In genomic region chr7:158452331-158452730, GRCh38 we compare ENCODE assay signal across 17 cellular contexts.
DNase-seq lines count a peak whose midpoint lies in the region; ATAC-seq, FAIRE-seq and TF ChIP-seq lines count a peak whose summit lies in the region.
"Had no signal": no experiment of that assay in that cellular context is flagged by ENCODE, and none has a peak within 500 bp of the region (broad histone marks: within the 10 kb centered on the region; RNA-seq: fewer than 3 reads in every experiment).

No MANE protein-coding gene starts in this region.

- H3K4ac ChIP-seq in mesenchymal stem cell (ENCODE audit: low read depth in 1 of 2, low read length in 2 of 2): no peak overlapping the region

- no peaks in the 10 kb centered on the region for H3K79me1 ChIP-seq in mesenchymal stem cell (replicated peaks; ENCODE audit: low read length, poor library complexity, severe bottlenecking)

- H3K4me1 ChIP-seq in heart left ventricle (no peaks in the 10 kb centered on the region), mesenchymal stem cell (ENCODE audit: control insufficient read depth, insufficient read depth, low read depth, low read length) (no peaks in the 10 kb centered on the region)
- H3K4me1 ChIP-seq: A549, HAP-1 had no signal

- no peak for ATAC-seq in heart left ventricle
- ATAC-seq: A549 had no signal

- peak overlapping the region; percentile 15 for H4K91ac ChIP-seq in mesenchymal stem cell (ENCODE audit: low read length)

- H2BK5ac ChIP-seq in mesenchymal stem cell (ENCODE audit: low read depth, low read length, poor library complexity, severe bottlenecking): no peak overlapping the region

- DNase-seq in cardiac septum (ENCODE audit: low spot score) (peak; percentile 47), heart left ventricle (no peak), mesenchymal stem cell (no peak), posterior vena cava (ENCODE audit: low spot score) (peak; percentile 35), HTR-8/SVneo (ENCODE audit: insufficient read length, low spot score) (no peak), NCI-H2029 treated with DMSO at 0.1 percent for 48 hours (lab: John Stamatoyannopoulos, UW) (no peak)
- DNase-seq in activated CD4-positive, alpha-beta T cell treated with anti-CD3 and anti-CD28 coated beads, Interleukin-2, amount 50 U/mL, for 4 hours: no peak
- DNase-seq: AML-193; CD4-positive, alpha-beta T cell; DMS153; DMS79; GF-D8; GOT3 had no signal

- no peak overlapping the region for H2AK5ac ChIP-seq in mesenchymal stem cell (ENCODE audit: low read length, severe bottlenecking)

- H2BK15ac ChIP-seq in mesenchymal stem cell (ENCODE audit: low read depth, poor library complexity, severe bottlenecking): no peak overlapping the region

- no peak overlapping the region for H3K14ac ChIP-seq in mesenchymal stem cell (ENCODE audit: low read length in 2 of 2)

- no peak overlapping the region for H3K4me3 ChIP-seq in heart left ventricle
- H3K4me3 ChIP-seq in mesenchymal stem cell (ENCODE audit: insufficient read depth in 1 of 2, low read depth in 1 of 2, low read length in 2 of 2): no peak overlapping the region
- H3K4me3 ChIP-seq: A549, HAP-1 had no signal

- H3K27ac ChIP-seq in heart left ventricle (no peak overlapping the region), mesenchymal stem cell (ENCODE audit: low read length, poor library complexity, severe bottlenecking) (no peak overlapping the region)
- H3K27ac ChIP-seq: 22Rv1, A549, C4-2B had no signal

- intact Hi-C loops in cardiac septum (cut with DNase I) (no loop called here), heart left ventricle (cut with DNase I) (no loop called here), posterior vena cava (cut with DNase I) (loop anchor here in 1 of 2 donors (5.0 kb wide), 1 partner anchor 1985 kb away; no protein-coding TSS in a partner anchor)

- H3K4me2 ChIP-seq in mesenchymal stem cell (ENCODE audit: low read length, poor library complexity, severe bottlenecking): no peak overlapping the region
- H3K4me2 ChIP-seq: A549 had no signal

- no peak for TF ChIP-seq CTCF in heart left ventricle (IDR thresholded peaks at IDR 0.05)

- H2BK120ac ChIP-seq in mesenchymal stem cell (ENCODE audit: low read depth, low read length): no peak overlapping the region

- H3K27me3 ChIP-seq in heart left ventricle (peaks cover 0 to 18% (median 0%) of the 10 kb centered on the region in 9 donors), mesenchymal stem cell (ENCODE audit: control insufficient read depth in 1 of 2, insufficient read depth in 1 of 2, low read length in 2 of 2) (no peaks in the 10 kb centered on the region)

- no peak for TF ChIP-seq POLR2A in heart left ventricle (IDR thresholded peaks at IDR 0.05)

- WGBS in heart left ventricle, 4 donors: 83 to 93% (median 84%) methylated on average over 7 to 11 of the region's 11 CpGs
- WGBS in mesenchymal stem cell: 81% methylated on average over 7 of the region's 11 CpGs

- H3K9me3 ChIP-seq in heart left ventricle (no peaks in the 10 kb centered on the region), mesenchymal stem cell (ENCODE audit: control insufficient read depth, low read length) (peaks cover 4% of the 10 kb centered on the region)
- H3K9me3 ChIP-seq: A549, HAP-1 had no signal

- no peak overlapping the region for H4K8ac ChIP-seq in mesenchymal stem cell (ENCODE audit: low read length)

- no peak overlapping the region for H3K18ac ChIP-seq in mesenchymal stem cell (ENCODE audit: low read depth in 1 of 2, low read length in 2 of 2)

- H2BK12ac ChIP-seq in mesenchymal stem cell (ENCODE audit: low read length in 2 of 2): no peak overlapping the region

- H3K9ac ChIP-seq in mesenchymal stem cell (ENCODE audit: low read length): no peak overlapping the region

- H3K36me3 ChIP-seq in heart left ventricle (no peaks in the 10 kb centered on the region), mesenchymal stem cell (ENCODE audit: control insufficient read depth in 1 of 2, insufficient read depth in 2 of 2, low read depth in 1 of 2, low read length in 2 of 2) (peaks cover 0 to 3% of the 10 kb centered on the region in 2 experiments)
- H3K36me3 ChIP-seq: HAP-1 had no signal

- no peak overlapping the region for H3K23ac ChIP-seq in mesenchymal stem cell (ENCODE audit: low read length in 2 of 2)

- H2AFZ ChIP-seq in mesenchymal stem cell (ENCODE audit: low read depth, low read length): no peak overlapping the region

- FAIRE-seq in HTR-8/SVneo (lab: Jason Lieb, UNC): no peak
- FAIRE-seq: A549 had no signal

Comparison
In these comparisons a context has a peak if more than half of its experiments do, and no peak if none do; other contexts are left out.
1. DNase-seq: peak in cardiac septum (single experiment) and posterior vena cava (single experiment); none in heart left ventricle (0 of 5), mesenchymal stem cell (single experiment), HTR-8/SVneo (single experiment), NCI-H2029 treated with DMSO at 0.1 percent for 48 hours (single experiment) and activated CD4-positive, alpha-beta T cell treated with anti-CD3 and anti-CD28 coated beads, Interleukin-2, amount 50 U/mL, for 4 hours (0 of 2).